ENCODE assay signal across 8 cellular contexts in genomic region chr18:36828630-36829361, GRCh38. TPM values are rescaled to one million over a fixed set of nuclear protein-coding genes. Genes with fewer than 3 reads are reported as not detected.
A peak's percentile ranks its signal among the peaks of the same experiment; 100 is the strongest.
DNase-seq lines count a peak whose midpoint lies in the region; ATAC-seq and TF ChIP-seq lines count a peak whose summit lies in the region.

Gene KIAA1328 (plus strand): TSS chr18:36829127. CDS start chr18:36829139, 12 bp downstream.
Gene TPGS2 (minus strand): TSS chr18:36829002. CDS start chr18:36828767, 235 bp downstream.

- no peaks in the 10 kb centered on the region for H3K36me3 ChIP-seq in CD4-positive, alpha-beta memory T cell (ENCODE audit: insufficient read depth, low read length)
- no peaks in the 10 kb centered on the region for H3K36me3 ChIP-seq in lung (ENCODE audit: control insufficient read depth in 2 of 2, insufficient read depth in 2 of 2, low read length in 2 of 2)

- peaks cover 0 to 11% of the 10 kb centered on the region in 2 donors for H3K36me3 Mint-ChIP-seq in CD4-positive, alpha-beta memory T cell
- peaks cover 7% of the 10 kb centered on the region for H3K36me3 Mint-ChIP-seq in activated CD4-positive, alpha-beta memory T cell treated with anti-CD3 and anti-CD28 coated beads for 36 hours

- TF ChIP-seq CTCF in dorsolateral prefrontal cortex (IDR thresholded peaks at IDR 0.05 in 54 of 56, conservative IDR thresholded peaks at IDR 0.05 in 2 of 56; ENCODE audit: low read depth in 1 of 56, partially characterized antibody in 56 of 56) (peak in 50 of 56 donors; percentile 18 to 71 (median 44)), lung (IDR thresholded peaks at IDR 0.05; ENCODE audit: control extremely low read depth, extremely low read depth) (no peak)

- ATAC-seq in GM19397 (IDR thresholded peaks at IDR 0.05; ENCODE audit: unreplicated experiment), result peak; percentile 93
- ATAC-seq in HG03565 (IDR thresholded peaks at IDR 0.05; ENCODE audit: unreplicated experiment), result peak; percentile 84
- ATAC-seq in lung (ENCODE audit: insufficient read depth, low FRiP score), result peak; percentile 98

- H3K9me3 ChIP-seq in CD4-positive, alpha-beta memory T cell (ENCODE audit: control insufficient read depth in 1 of 2, low read length in 2 of 2), result no peaks in the 10 kb centered on the region
- no peaks in the 10 kb centered on the region for H3K9me3 ChIP-seq in lung (ENCODE audit: control insufficient read depth in 2 of 2, insufficient read depth in 1 of 2, low read length in 1 of 2)

- H3K9me3 Mint-ChIP-seq in CD4-positive, alpha-beta memory T cell, result no peaks in the 10 kb centered on the region
- no peaks in the 10 kb centered on the region for H3K9me3 Mint-ChIP-seq in activated CD4-positive, alpha-beta memory T cell treated with anti-CD3 and anti-CD28 coated beads for 36 hours

- H3K27me3 Mint-ChIP-seq in CD4-positive, alpha-beta memory T cell, result no peaks in the 10 kb centered on the region
- no peaks in the 10 kb centered on the region for H3K27me3 Mint-ChIP-seq in activated CD4-positive, alpha-beta memory T cell treated with anti-CD3 and anti-CD28 coated beads for 36 hours

- peak within 1 kb of the TSS; percentile 94 to 99 for H3K4me3 ChIP-seq in CD4-positive, alpha-beta memory T cell (ENCODE audit: low read length in 2 of 2)
- H3K4me3 ChIP-seq in dorsolateral prefrontal cortex, result peak within 1 kb of the TSS; percentile 57 to 98 (median 90)
- H3K4me3 ChIP-seq in lung, result peak within 1 kb of the TSS; percentile 78

- peak within 1 kb of the TSS; percentile 80 to 96 (median 94) for H3K27ac Mint-ChIP-seq in CD4-positive, alpha-beta memory T cell
- H3K27ac Mint-ChIP-seq in activated CD4-positive, alpha-beta memory T cell treated with anti-CD3 and anti-CD28 coated beads for 36 hours, result peak within 1 kb of the TSS; percentile 91

- peak; percentile 85 to 91 (median 90) for DNase-seq in CD4-positive, alpha-beta memory T cell
- DNase-seq in NCI-H82 (lab: John Stamatoyannopoulos, UW) (peak; percentile 90), dorsolateral prefrontal cortex (peak; percentile 71 to 92 (median 83)), lung (ENCODE audit: low spot score) (peak; percentile 86)
- DNase-seq in activated CD4-positive, alpha-beta memory T cell treated with anti-CD3 and anti-CD28 coated beads for 36 hours, result peak; percentile 93
- DNase-seq in stimulated activated CD4-positive, alpha-beta T cell treated with anti-CD3 and anti-CD28 coated beads, TNF-alpha, amount 100 ng/mL, for 4 hours (ENCODE audit: low read depth in 3 of 3), result peak; percentile 67 to 78 (median 71)

- H3K4me1 Mint-ChIP-seq in CD4-positive, alpha-beta memory T cell, result peaks cover 22 to 55% (median 36%) of the 10 kb centered on the region in 4 donors
- H3K4me1 Mint-ChIP-seq in activated CD4-positive, alpha-beta memory T cell treated with anti-CD3 and anti-CD28 coated beads for 36 hours (ENCODE audit: low read depth), result peaks cover 38% of the 10 kb centered on the region

- H3K4me1 ChIP-seq in CD4-positive, alpha-beta memory T cell (ENCODE audit: insufficient read depth, low read length), result peaks cover 26% of the 10 kb centered on the region
- peaks cover 0 to 9% of the 10 kb centered on the region in 2 donors for H3K4me1 ChIP-seq in lung (ENCODE audit: control insufficient read depth in 2 of 2, insufficient read depth in 2 of 2, low read length in 2 of 2)

- intact Hi-C loops in CD4-positive, alpha-beta memory T cell (cut with micrococcal nuclease), result loop anchor here (1.0 to 5.0 kb wide), 4 partner anchors 16 to 856 kb away; partner anchors contain the start of genes ELP2, RMP24, RPRD1A and SLC39A6
- intact Hi-C loops in activated CD4-positive, alpha-beta memory T cell treated with anti-CD3 and anti-CD28 coated beads for 36 hours (cut with micrococcal nuclease), result loop anchor here (1.0 to 10.0 kb wide), 4 partner anchors 699 to 1334 kb away; partner anchors contain the start of genes ELP2, INO80C, RMP24 and RPRD1A
- intact Hi-C loops in dorsolateral prefrontal cortex (cut with DNase I), result no loop called here

- H3K27me3 ChIP-seq in CD4-positive, alpha-beta memory T cell (ENCODE audit: insufficient read depth, low read length), result no peaks in the 10 kb centered on the region
- H3K27me3 ChIP-seq in dorsolateral prefrontal cortex, result no peaks in the 10 kb centered on the region
- no peaks in the 10 kb centered on the region for H3K27me3 ChIP-seq in lung (ENCODE audit: control insufficient read depth, insufficient read depth)

- 0% methylated on average over 62 to 83 of the region's 83 CpGs for WGBS in lung, 2 donors

- H3K4me3 Mint-ChIP-seq in CD4-positive, alpha-beta memory T cell, result peak within 1 kb of the TSS; percentile 84 to 97 (median 90)
- peak within 1 kb of the TSS; percentile 98 for H3K4me3 Mint-ChIP-seq in activated CD4-positive, alpha-beta memory T cell treated with anti-CD3 and anti-CD28 coated beads for 36 hours

- peak within 1 kb of the TSS; percentile 82 for H3K27ac ChIP-seq in CD4-positive, alpha-beta memory T cell (ENCODE audit: low read depth, low read length)
- H3K27ac ChIP-seq in dorsolateral prefrontal cortex, result peak within 1 kb of the TSS; percentile 18 to 91 (median 83)
- peak within 1 kb of the TSS; percentile 64 to 93 for H3K27ac ChIP-seq in lung (ENCODE audit: low read depth in 1 of 2, low read length in 1 of 2)

- CTCF ChIA-PET in CD4-positive, alpha-beta memory T cell (lab: Charles Lee; ENCODE audit: partially characterized antibody), result interaction anchor here (0.7 to 4.4 kb wide), 7 partner anchors 10 to 1801 kb away, joined by 3 to 22 read pairs (median 5); no protein-coding TSS in a partner anchor
- CTCF ChIA-PET in activated CD4-positive, alpha-beta memory T cell treated with anti-CD3 and anti-CD28 coated beads for 36 hours (lab: Charles Lee), result interaction anchor here (1.0 to 2.5 kb wide), 6 partner anchors 11 to 141 kb away, joined by 3 to 9 read pairs (median 4); no protein-coding TSS in a partner anchor

- POLR2A ChIA-PET in CD4-positive, alpha-beta memory T cell (lab: Charles Lee; ENCODE audit: partially characterized antibody), result interaction anchor here (0.7 to 1.8 kb wide), 10 partner anchors 10 to 1539 kb away, joined by 3 to 12 read pairs (median 4); partner anchors contain the start of genes INO80C, RMP24, SLC39A6 and ZSCAN30
- POLR2A ChIA-PET in activated CD4-positive, alpha-beta memory T cell treated with anti-CD3 and anti-CD28 coated beads for 36 hours (lab: Charles Lee), result interaction anchor here (1.0 to 1.3 kb wide), 3 partner anchors 10 to 700 kb away, joined by 3 to 5 read pairs (median 3); partner anchors contain the start of gene SLC39A6

RNA-seq across cellular contexts. Expression of gene KIAA1328, which starts in this region (rescaled TPM):
- total RNA-seq in CD4-positive, alpha-beta memory T cell, result 10 to 100 TPM; 12.3 to 15.7 TPM
- polyA plus RNA-seq in CD4-positive, alpha-beta memory T cell, result 10 to 100 TPM in 1 of 2 donors, 1 to 10 TPM in 1; 6.9 to 13.4 TPM
- total RNA-seq in activated CD4-positive, alpha-beta memory T cell treated with anti-CD3 and anti-CD28 coated beads for 36 hours, result 1 to 10 TPM; 7.3 to 7.8 TPM
- total RNA-seq in dorsolateral prefrontal cortex, result 10 to 100 TPM; 14.8 to 32.4 (median 22.5) TPM
- total RNA-seq in lung, result 10 to 100 TPM; 10.2 to 48.1 TPM
- 1 to 10 TPM; 2.8 to 3.8 TPM for polyA plus RNA-seq in lung

RNA-seq across cellular contexts. Expression of gene TPGS2, which starts in this region (rescaled TPM):
- total RNA-seq in CD4-positive, alpha-beta memory T cell, result 10 to 100 TPM; 51.6 to 54.7 TPM
- polyA plus RNA-seq in CD4-positive, alpha-beta memory T cell, result 10 to 100 TPM; 69.5 to 75.3 TPM
- total RNA-seq in activated CD4-positive, alpha-beta memory T cell treated with anti-CD3 and anti-CD28 coated beads for 36 hours, result 10 to 100 TPM; 77.9 to 83.0 TPM
- 100 to 1,000 TPM in 86 of 120 experiments, 10 to 100 TPM in 34; 69.9 to 161 (median 110) TPM for total RNA-seq in dorsolateral prefrontal cortex
- total RNA-seq in lung, result 100 to 1,000 TPM in 1 of 2 donors, 10 to 100 TPM in 1; 69.9 to 122 TPM
- polyA plus RNA-seq in lung, result 10 to 100 TPM; 45.5 to 47.2 TPM

Comparison
In these comparisons a context has a peak if more than half of its experiments do, and no peak if none do; other contexts are left out.
1. Peak in every context shown above with its lines: DNase-seq, ATAC-seq, H3K4me3 ChIP-seq and H3K27ac ChIP-seq.
2. intact Hi-C loops: an anchor here in CD4-positive, alpha-beta memory T cell (1.0 to 5.0 kb wide) and activated CD4-positive, alpha-beta memory T cell treated with anti-CD3 and anti-CD28 coated beads for 36 hours (1.0 to 10.0 kb wide); none called in dorsolateral prefrontal cortex.